1 cellular context compared by ENCODE assay signal in the genomic region with DNA sequence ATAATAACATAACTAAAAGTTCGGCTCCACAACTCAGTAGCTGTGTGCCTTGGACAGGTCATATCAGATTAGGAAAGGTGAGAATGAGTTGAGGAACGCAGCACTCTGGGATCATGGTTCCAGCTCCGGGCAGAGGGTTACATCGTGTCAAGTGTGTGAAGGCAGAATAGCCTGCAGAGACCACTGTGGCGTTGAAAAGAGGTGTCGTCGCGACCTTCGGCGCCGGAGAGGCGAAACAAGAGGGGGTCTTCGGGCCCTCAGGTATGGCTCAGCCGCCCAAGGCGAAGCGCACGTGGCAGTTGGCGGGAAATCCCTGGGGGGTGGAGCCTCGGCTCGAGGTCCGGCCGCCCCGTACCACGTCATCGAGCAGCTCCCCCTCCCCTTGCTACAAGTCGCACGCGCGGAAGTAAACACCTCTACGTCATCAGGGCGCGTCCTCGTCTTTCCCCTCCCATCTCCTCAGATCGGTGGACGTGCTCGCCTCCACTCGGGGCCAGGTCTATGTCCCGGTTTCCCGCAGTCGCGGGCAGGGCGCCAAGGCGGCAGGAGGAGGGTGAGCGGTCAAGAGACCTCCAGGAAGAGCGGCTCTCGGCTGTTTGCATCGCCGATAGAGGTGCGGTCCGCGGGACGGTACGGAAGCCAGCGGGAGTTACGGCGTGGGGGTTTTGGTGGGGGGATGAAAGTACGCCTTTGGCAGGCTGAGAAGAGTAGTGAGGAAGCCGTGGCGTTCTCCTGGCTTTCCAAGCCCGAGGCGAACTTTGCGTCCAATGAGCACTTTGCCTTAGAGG.
A peak's percentile ranks its signal among the peaks of the same experiment; 100 is the strongest.
TF ChIP-seq lines count a peak whose summit lies in the region.

TSS of gene DHX40 (plus strand) at position 440 of the 788 bp plus-strand sequence. CDS start at position 502, 62 bp downstream.

TF ChIP-seq in HepG2, 621 proteins besides CTCF, POLR2A, EP300 and RAD21 (continued from another document and continues in another):
- TF ChIP-seq, protein P1, sequence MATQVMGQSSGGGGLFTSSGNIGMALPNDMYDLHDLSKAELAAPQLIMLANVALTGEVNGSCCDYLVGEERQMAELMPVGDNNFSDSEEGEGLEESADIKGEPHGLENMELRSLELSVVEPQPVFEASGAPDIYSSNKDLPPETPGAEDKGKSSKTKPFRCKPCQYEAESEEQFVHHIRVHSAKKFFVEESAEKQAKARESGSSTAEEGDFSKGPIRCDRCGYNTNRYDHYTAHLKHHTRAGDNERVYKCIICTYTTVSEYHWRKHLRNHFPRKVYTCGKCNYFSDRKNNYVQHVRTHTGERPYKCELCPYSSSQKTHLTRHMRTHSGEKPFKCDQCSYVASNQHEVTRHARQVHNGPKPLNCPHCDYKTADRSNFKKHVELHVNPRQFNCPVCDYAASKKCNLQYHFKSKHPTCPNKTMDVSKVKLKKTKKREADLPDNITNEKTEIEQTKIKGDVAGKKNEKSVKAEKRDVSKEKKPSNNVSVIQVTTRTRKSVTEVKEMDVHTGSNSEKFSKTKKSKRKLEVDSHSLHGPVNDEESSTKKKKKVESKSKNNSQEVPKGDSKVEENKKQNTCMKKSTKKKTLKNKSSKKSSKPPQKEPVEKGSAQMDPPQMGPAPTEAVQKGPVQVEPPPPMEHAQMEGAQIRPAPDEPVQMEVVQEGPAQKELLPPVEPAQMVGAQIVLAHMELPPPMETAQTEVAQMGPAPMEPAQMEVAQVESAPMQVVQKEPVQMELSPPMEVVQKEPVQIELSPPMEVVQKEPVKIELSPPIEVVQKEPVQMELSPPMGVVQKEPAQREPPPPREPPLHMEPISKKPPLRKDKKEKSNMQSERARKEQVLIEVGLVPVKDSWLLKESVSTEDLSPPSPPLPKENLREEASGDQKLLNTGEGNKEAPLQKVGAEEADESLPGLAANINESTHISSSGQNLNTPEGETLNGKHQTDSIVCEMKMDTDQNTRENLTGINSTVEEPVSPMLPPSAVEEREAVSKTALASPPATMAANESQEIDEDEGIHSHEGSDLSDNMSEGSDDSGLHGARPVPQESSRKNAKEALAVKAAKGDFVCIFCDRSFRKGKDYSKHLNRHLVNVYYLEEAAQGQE (IDR thresholded peaks at IDR 0.05; ENCODE audit: borderline replicate concordance in 1 of 2, low read depth in 1 of 2, low read length in 2 of 2): no peak
- TF ChIP-seq DRAP1 (CRISPR knock-in tag; IDR thresholded peaks at IDR 0.05): peak; percentile 52; the same call in 1 of the 2 replicates
- TF ChIP-seq DNMT1 (CRISPR knock-in tag; IDR thresholded peaks at IDR 0.05): peak; percentile 69; the same call in 1 of the 2 replicates
- TF ChIP-seq ZNF775 (CRISPR knock-in tag; IDR thresholded peaks at IDR 0.05; ENCODE audit: borderline replicate concordance): no peak
- TF ChIP-seq ZNF17 (CRISPR knock-in tag; IDR thresholded peaks at IDR 0.05): 0 out of 2 replicates have a peak, but pooled peaks have one; percentile 75
- peak; percentile 68; the same call in 1 of the 2 replicates for TF ChIP-seq TEAD2 (CRISPR knock-in tag; IDR thresholded peaks at IDR 0.05)
- peak; percentile 77; the same call in 1 of the 2 replicates for TF ChIP-seq MYNN (CRISPR knock-in tag; IDR thresholded peaks at IDR 0.05; ENCODE audit: low read depth)
- TF ChIP-seq, protein P2, sequence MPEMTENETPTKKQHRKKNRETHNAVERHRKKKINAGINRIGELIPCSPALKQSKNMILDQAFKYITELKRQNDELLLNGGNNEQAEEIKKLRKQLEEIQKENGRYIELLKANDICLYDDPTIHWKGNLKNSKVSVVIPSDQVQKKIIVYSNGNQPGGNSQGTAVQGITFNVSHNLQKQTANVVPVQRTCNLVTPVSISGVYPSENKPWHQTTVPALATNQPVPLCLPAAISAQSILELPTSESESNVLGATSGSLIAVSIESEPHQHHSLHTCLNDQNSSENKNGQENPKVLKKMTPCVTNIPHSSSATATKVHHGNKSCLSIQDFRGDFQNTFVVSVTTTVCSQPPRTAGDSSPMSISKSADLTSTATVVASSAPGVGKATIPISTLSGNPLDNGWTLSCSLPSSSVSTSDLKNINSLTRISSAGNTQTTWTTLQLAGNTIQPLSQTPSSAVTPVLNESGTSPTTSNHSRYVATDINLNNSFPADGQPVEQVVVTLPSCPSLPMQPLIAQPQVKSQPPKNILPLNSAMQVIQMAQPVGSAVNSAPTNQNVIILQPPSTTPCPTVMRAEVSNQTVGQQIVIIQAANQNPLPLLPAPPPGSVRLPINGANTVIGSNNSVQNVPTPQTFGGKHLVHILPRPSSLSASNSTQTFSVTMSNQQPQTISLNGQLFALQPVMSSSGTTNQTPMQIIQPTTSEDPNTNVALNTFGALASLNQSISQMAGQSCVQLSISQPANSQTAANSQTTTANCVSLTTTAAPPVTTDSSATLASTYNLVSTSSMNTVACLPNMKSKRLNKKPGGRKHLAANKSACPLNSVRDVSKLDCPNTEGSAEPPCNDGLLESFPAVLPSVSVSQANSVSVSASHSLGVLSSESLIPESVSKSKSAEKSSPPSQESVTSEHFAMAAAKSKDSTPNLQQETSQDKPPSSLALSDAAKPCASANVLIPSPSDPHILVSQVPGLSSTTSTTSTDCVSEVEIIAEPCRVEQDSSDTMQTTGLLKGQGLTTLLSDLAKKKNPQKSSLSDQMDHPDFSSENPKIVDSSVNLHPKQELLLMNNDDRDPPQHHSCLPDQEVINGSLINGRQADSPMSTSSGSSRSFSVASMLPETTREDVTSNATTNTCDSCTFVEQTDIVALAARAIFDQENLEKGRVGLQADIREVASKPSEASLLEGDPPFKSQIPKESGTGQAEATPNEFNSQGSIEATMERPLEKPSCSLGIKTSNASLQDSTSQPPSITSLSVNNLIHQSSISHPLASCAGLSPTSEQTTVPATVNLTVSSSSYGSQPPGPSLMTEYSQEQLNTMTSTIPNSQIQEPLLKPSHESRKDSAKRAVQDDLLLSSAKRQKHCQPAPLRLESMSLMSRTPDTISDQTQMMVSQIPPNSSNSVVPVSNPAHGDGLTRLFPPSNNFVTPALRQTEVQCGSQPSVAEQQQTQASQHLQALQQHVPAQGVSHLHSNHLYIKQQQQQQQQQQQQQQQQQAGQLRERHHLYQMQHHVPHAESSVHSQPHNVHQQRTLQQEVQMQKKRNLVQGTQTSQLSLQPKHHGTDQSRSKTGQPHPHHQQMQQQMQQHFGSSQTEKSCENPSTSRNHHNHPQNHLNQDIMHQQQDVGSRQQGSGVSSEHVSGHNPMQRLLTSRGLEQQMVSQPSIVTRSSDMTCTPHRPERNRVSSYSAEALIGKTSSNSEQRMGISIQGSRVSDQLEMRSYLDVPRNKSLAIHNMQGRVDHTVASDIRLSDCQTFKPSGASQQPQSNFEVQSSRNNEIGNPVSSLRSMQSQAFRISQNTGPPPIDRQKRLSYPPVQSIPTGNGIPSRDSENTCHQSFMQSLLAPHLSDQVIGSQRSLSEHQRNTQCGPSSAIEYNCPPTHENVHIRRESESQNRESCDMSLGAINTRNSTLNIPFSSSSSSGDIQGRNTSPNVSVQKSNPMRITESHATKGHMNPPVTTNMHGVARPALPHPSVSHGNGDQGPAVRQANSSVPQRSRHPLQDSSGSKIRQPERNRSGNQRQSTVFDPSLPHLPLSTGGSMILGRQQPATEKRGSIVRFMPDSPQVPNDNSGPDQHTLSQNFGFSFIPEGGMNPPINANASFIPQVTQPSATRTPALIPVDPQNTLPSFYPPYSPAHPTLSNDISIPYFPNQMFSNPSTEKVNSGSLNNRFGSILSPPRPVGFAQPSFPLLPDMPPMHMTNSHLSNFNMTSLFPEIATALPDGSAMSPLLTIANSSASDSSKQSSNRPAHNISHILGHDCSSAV (CRISPR knock-in tag; IDR thresholded peaks at IDR 0.05; ENCODE audit: borderline replicate concordance): no peak
- TF ChIP-seq PHF5A (CRISPR knock-in tag; IDR thresholded peaks at IDR 0.05; ENCODE audit: low read depth, unreplicated experiment): peak; percentile 88
- no peak; the same call in 1 of the 2 replicates for TF ChIP-seq ZFP82 (CRISPR knock-in tag; IDR thresholded peaks at IDR 0.05; ENCODE audit: borderline replicate concordance)
- TF ChIP-seq ZFY (CRISPR knock-in tag; IDR thresholded peaks at IDR 0.05): peak; percentile 70
- TF ChIP-seq HHEX (CRISPR knock-in tag; IDR thresholded peaks at IDR 0.05): 0 out of 2 replicates have a peak, but pooled peaks have one; percentile 42
- peak; percentile 66 for TF ChIP-seq ETV5 (CRISPR knock-in tag; IDR thresholded peaks at IDR 0.05; ENCODE audit: borderline replicate concordance)
- no peak for TF ChIP-seq GTF2F1 (IDR thresholded peaks at IDR 0.05; ENCODE audit: low read length)
- peak; percentile 97 for TF ChIP-seq ZNF546 (CRISPR knock-in tag; conservative IDR thresholded peaks at IDR 0.05)
- TF ChIP-seq HDAC1 (CRISPR knock-in tag; IDR thresholded peaks at IDR 0.05): peak; percentile 95
- TF ChIP-seq, protein P3, sequence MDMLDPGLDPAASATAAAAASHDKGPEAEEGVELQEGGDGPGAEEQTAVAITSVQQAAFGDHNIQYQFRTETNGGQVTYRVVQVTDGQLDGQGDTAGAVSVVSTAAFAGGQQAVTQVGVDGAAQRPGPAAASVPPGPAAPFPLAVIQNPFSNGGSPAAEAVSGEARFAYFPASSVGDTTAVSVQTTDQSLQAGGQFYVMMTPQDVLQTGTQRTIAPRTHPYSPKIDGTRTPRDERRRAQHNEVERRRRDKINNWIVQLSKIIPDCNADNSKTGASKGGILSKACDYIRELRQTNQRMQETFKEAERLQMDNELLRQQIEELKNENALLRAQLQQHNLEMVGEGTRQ (IDR thresholded peaks at IDR 0.05; ENCODE audit: low read depth, low read length): no peak
- TF ChIP-seq, protein P3 (CRISPR knock-in tag; IDR thresholded peaks at IDR 0.05; ENCODE audit: borderline replicate concordance): peak; percentile 49; the same call in 1 of the 2 replicates
- TF ChIP-seq, protein P4, sequence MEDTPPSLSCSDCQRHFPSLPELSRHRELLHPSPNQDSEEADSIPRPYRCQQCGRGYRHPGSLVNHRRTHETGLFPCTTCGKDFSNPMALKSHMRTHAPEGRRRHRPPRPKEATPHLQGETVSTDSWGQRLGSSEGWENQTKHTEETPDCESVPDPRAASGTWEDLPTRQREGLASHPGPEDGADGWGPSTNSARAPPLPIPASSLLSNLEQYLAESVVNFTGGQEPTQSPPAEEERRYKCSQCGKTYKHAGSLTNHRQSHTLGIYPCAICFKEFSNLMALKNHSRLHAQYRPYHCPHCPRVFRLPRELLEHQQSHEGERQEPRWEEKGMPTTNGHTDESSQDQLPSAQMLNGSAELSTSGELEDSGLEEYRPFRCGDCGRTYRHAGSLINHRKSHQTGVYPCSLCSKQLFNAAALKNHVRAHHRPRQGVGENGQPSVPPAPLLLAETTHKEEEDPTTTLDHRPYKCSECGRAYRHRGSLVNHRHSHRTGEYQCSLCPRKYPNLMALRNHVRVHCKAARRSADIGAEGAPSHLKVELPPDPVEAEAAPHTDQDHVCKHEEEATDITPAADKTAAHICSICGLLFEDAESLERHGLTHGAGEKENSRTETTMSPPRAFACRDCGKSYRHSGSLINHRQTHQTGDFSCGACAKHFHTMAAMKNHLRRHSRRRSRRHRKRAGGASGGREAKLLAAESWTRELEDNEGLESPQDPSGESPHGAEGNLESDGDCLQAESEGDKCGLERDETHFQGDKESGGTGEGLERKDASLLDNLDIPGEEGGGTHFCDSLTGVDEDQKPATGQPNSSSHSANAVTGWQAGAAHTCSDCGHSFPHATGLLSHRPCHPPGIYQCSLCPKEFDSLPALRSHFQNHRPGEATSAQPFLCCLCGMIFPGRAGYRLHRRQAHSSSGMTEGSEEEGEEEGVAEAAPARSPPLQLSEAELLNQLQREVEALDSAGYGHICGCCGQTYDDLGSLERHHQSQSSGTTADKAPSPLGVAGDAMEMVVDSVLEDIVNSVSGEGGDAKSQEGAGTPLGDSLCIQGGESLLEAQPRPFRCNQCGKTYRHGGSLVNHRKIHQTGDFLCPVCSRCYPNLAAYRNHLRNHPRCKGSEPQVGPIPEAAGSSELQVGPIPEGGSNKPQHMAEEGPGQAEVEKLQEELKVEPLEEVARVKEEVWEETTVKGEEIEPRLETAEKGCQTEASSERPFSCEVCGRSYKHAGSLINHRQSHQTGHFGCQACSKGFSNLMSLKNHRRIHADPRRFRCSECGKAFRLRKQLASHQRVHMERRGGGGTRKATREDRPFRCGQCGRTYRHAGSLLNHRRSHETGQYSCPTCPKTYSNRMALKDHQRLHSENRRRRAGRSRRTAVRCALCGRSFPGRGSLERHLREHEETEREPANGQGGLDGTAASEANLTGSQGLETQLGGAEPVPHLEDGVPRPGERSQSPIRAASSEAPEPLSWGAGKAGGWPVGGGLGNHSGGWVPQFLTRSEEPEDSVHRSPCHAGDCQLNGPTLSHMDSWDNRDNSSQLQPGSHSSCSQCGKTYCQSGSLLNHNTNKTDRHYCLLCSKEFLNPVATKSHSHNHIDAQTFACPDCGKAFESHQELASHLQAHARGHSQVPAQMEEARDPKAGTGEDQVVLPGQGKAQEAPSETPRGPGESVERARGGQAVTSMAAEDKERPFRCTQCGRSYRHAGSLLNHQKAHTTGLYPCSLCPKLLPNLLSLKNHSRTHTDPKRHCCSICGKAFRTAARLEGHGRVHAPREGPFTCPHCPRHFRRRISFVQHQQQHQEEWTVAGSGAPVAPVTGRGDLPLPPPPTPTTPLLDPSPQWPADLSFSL (CRISPR knock-in tag; IDR thresholded peaks at IDR 0.05): no peak; the same call in none of the 2 replicates
- TF ChIP-seq ZKSCAN8 (CRISPR knock-in tag; IDR thresholded peaks at IDR 0.05; ENCODE audit: borderline replicate concordance): 0 out of 2 replicates have a peak, but pooled peaks have one; percentile 16
- peak; percentile 86; the same call in 1 of the 2 replicates for TF ChIP-seq SALL2 (CRISPR knock-in tag; IDR thresholded peaks at IDR 0.05)
- TF ChIP-seq TARDBP (CRISPR knock-in tag; IDR thresholded peaks at IDR 0.05): peak; percentile 97
- TF ChIP-seq FOXP1 (IDR thresholded peaks at IDR 0.05): peak; percentile 77
- peak; percentile 79 for TF ChIP-seq FOXP1 (CRISPR knock-in tag; IDR thresholded peaks at IDR 0.05)
- peak; percentile 85 for TF ChIP-seq ZNF782 (CRISPR knock-in tag; IDR thresholded peaks at IDR 0.05; ENCODE audit: borderline replicate concordance)
- no peak for TF ChIP-seq ZNF460 (CRISPR knock-in tag; IDR thresholded peaks at IDR 0.05; ENCODE audit: borderline replicate concordance)
- TF ChIP-seq ERF (CRISPR knock-in tag; IDR thresholded peaks at IDR 0.05): peak; percentile 91
